In genomic region chr5:56200856-56201638, GRCh38 we compare ENCODE assay signal across 8 cellular contexts. TPM values are rescaled to one million over a fixed set of nuclear protein-coding genes. Genes with fewer than 3 reads are reported as not detected.
DNase-seq lines count a peak whose midpoint lies in the region; ATAC-seq and TF ChIP-seq lines count a peak whose summit lies in the region.

No MANE protein-coding gene starts in this region.

- no peaks in the 10 kb centered on the region for H3K27me3 ChIP-seq in upper lobe of right lung

- H3K4me1 ChIP-seq in upper lobe of right lung = no peaks in the 10 kb centered on the region

- intact Hi-C loops in activated T-helper 1 cell treated with anti-CD3 and anti-CD28 coated beads, Interleukin-12 subunit alpha, Interleukin-12 subunit beta, Interleukin-2, Interleukin-4 antibody, amounts not matched to agents 30 ng/mL and 10 ng/mL and 1 ng/mL, durations not matched to agents 14 hours and 24 hours and 36 hours (cut with micrococcal nuclease) = loop anchor here (1.0 to 5.0 kb wide), 8 partner anchors 53 to 636 kb away; no protein-coding TSS in a partner anchor
- intact Hi-C loops in upper lobe of right lung (cut with DNase I) = no loop called here

- peak; percentile 86 for DNase-seq in ELR (ENCODE audit: low read depth)
- peak; percentile 77 for DNase-seq in KBM-7
- DNase-seq in RPMI8226 = peak; percentile 87
- DNase-seq in activated T-helper 1 cell treated with anti-CD3 and anti-CD28 coated beads, Interleukin-12 subunit alpha, Interleukin-12 subunit beta, Interleukin-2, Interleukin-4 antibody, amounts not matched to agents 30 ng/mL and 10 ng/mL and 1 ng/mL, durations not matched to agents 14 hours and 24 hours and 36 hours (ENCODE audit: low spot score) = peak; percentile 48
- peak; percentile 90 for DNase-seq in fibroblast of pulmonary artery (ENCODE audit: low read depth)
- no peak for DNase-seq in omental fat pad (ENCODE audit: low spot score)
- no peak for DNase-seq in upper lobe of right lung

- peaks cover 27% of the 10 kb centered on the region for H3K4me1 Mint-ChIP-seq in activated T-helper 1 cell treated with anti-CD3 and anti-CD28 coated beads, Interleukin-12 subunit alpha, Interleukin-12 subunit beta, Interleukin-2, Interleukin-4 antibody, amounts not matched to agents 30 ng/mL and 10 ng/mL and 1 ng/mL, durations not matched to agents 14 hours and 24 hours and 36 hours (ENCODE audit: low read depth)

- H3K4me3 Mint-ChIP-seq in activated T-helper 1 cell treated with anti-CD3 and anti-CD28 coated beads, Interleukin-12 subunit alpha, Interleukin-12 subunit beta, Interleukin-2, Interleukin-4 antibody, amounts not matched to agents 30 ng/mL and 10 ng/mL and 1 ng/mL, durations not matched to agents 14 hours and 24 hours and 36 hours = no peak overlapping the region

- H3K9me3 Mint-ChIP-seq in activated T-helper 1 cell treated with anti-CD3 and anti-CD28 coated beads, Interleukin-12 subunit alpha, Interleukin-12 subunit beta, Interleukin-2, Interleukin-4 antibody, amounts not matched to agents 30 ng/mL and 10 ng/mL and 1 ng/mL, durations not matched to agents 14 hours and 24 hours and 36 hours = peaks cover 10% of the 10 kb centered on the region

- H3K27ac Mint-ChIP-seq in activated T-helper 1 cell treated with anti-CD3 and anti-CD28 coated beads, Interleukin-12 subunit alpha, Interleukin-12 subunit beta, Interleukin-2, Interleukin-4 antibody, amounts not matched to agents 30 ng/mL and 10 ng/mL and 1 ng/mL, durations not matched to agents 14 hours and 24 hours and 36 hours = no peak overlapping the region

- in situ Hi-C loops in KBM-7 (cut with MboI; ENCODE audit: low pct_unique_long_range_greater_than_20kb, low sequenced_read_pairs) = loop anchor here (25.0 kb wide), 1 partner anchor 489 kb away; the partner anchor contains the start of gene SLC38A9

- ATAC-seq in GM21786 (IDR thresholded peaks at IDR 0.05; ENCODE audit: unreplicated experiment) = peak; percentile 98
- peak; percentile 87 for ATAC-seq in omental fat pad (ENCODE audit: low FRiP score)
- peak; percentile 100 for ATAC-seq in upper lobe of right lung

- H3K36me3 Mint-ChIP-seq in activated T-helper 1 cell treated with anti-CD3 and anti-CD28 coated beads, Interleukin-12 subunit alpha, Interleukin-12 subunit beta, Interleukin-2, Interleukin-4 antibody, amounts not matched to agents 30 ng/mL and 10 ng/mL and 1 ng/mL, durations not matched to agents 14 hours and 24 hours and 36 hours (ENCODE audit: low read depth) = no peaks in the 10 kb centered on the region

- H3K27me3 Mint-ChIP-seq in activated T-helper 1 cell treated with anti-CD3 and anti-CD28 coated beads, Interleukin-12 subunit alpha, Interleukin-12 subunit beta, Interleukin-2, Interleukin-4 antibody, amounts not matched to agents 30 ng/mL and 10 ng/mL and 1 ng/mL, durations not matched to agents 14 hours and 24 hours and 36 hours (ENCODE audit: insufficient read depth) = no peaks in the 10 kb centered on the region

- H3K27ac ChIP-seq in upper lobe of right lung = no peak overlapping the region

- TF ChIP-seq CTCF in fibroblast of pulmonary artery (IDR thresholded peaks at IDR 0.05; ENCODE audit: low read length, missing control alignments) (peak; percentile 78), omental fat pad (IDR thresholded peaks at IDR 0.05) (no peak), upper lobe of right lung (IDR thresholded peaks at IDR 0.05) (peak; percentile 76)

- no peaks in the 10 kb centered on the region for H3K9me3 ChIP-seq in upper lobe of right lung

- no peaks in the 10 kb centered on the region for H3K36me3 ChIP-seq in upper lobe of right lung

- H3K4me3 ChIP-seq in fibroblast of pulmonary artery (replicated peaks; ENCODE audit: low read depth, low read length) (no peak overlapping the region), upper lobe of right lung (no peak overlapping the region)

RNA-seq across cellular contexts. Expression of gene ANKRD55, which starts 32.1 kb away (rescaled TPM):
- total RNA-seq in activated T-helper 1 cell treated with anti-CD3 and anti-CD28 coated beads, Interleukin-12 subunit alpha, Interleukin-12 subunit beta, Interleukin-2, Interleukin-4 antibody, amounts not matched to agents 30 ng/mL and 10 ng/mL and 1 ng/mL, durations not matched to agents 14 hours and 24 hours and 36 hours = 1.0 and 1.8 TPM in 2 replicates
- total RNA-seq in omental fat pad (under 1 TPM in 2 of 4 donors, not detected in 2; 0.44 to 0.46 TPM), upper lobe of right lung (0.49 TPM)

Comparison
In these comparisons a context has a peak if more than half of its experiments do, and no peak if none do; other contexts are left out.
1. DNase-seq: peak in ELR (single experiment), KBM-7 (single experiment), RPMI8226 (single experiment), activated T-helper 1 cell treated with anti-CD3 and anti-CD28 coated beads, Interleukin-12 subunit alpha, Interleukin-12 subunit beta, Interleukin-2, Interleukin-4 antibody, amounts not matched to agents 30 ng/mL and 10 ng/mL and 1 ng/mL, durations not matched to agents 14 hours and 24 hours and 36 hours (single experiment) and fibroblast of pulmonary artery (single experiment); none in omental fat pad (single experiment) and upper lobe of right lung (single experiment).
2. CTCF ChIP-seq: peak in fibroblast of pulmonary artery (single experiment) and upper lobe of right lung (single experiment); none in omental fat pad (0 of 3).
3. Peak in every context shown above with its lines, with median percentiles within 50 percentile points of each other: ATAC-seq.